In genomic region chr5:109404428-109404960, GRCh38 we compare ENCODE assay signal across 19 cellular contexts. TPM values are rescaled to one million over a fixed set of nuclear protein-coding genes. Genes with fewer than 3 reads are reported as not detected.
DNase-seq lines count a peak whose midpoint lies in the region; ATAC-seq and TF ChIP-seq lines count a peak whose summit lies in the region.
"Had no signal": no experiment of that assay in that cellular context is flagged by ENCODE, and none has a peak within 500 bp of the region (broad histone marks: within the 10 kb centered on the region; RNA-seq: fewer than 3 reads in every experiment).

No MANE protein-coding gene starts in this region.

- peaks cover 79% of the 10 kb centered on the region for H3K4me1 ChIP-seq in vagina

- TF ChIP-seq CTCF in glutamatergic neuron (IDR thresholded peaks at IDR 0.05; ENCODE audit: partially characterized antibody, unreplicated experiment) (no peak), vagina (IDR thresholded peaks at IDR 0.05) (no peak)

- peak overlapping the region; percentile 73 for H3K27ac Mint-ChIP-seq in activated naive CD8-positive, alpha-beta T cell
- H3K27ac Mint-ChIP-seq in activated naive CD8-positive, alpha-beta T cell treated with anti-CD3 and anti-CD28 coated beads, Interleukin-2, amount 50 U/mL, for 24 hours: no peak overlapping the region
- H3K27ac Mint-ChIP-seq in T-cell (peak overlapping the region in 1 of 2 donors; percentile 57), glutamatergic neuron (ENCODE audit: unreplicated experiment) (peak overlapping the region; percentile 75)

- POLR2A ChIA-PET in T-cell (lab: Charles Lee): interaction anchor here in 1 of 2 donors (0.7 kb wide), 1 partner anchor 782 kb away, joined by 3 read pairs; no protein-coding TSS in a partner anchor

- H3K9me3 ChIP-seq in vagina: no peaks in the 10 kb centered on the region

- H3K27ac ChIP-seq in vagina: no peak overlapping the region
- H3K27ac ChIP-seq: GM23248, HL-60 had no signal

- no peak for DNase-seq in activated naive CD8-positive, alpha-beta T cell treated with anti-CD3 and anti-CD28 coated beads, Interleukin-2, amount 50 U/mL, for 24 hours
- DNase-seq in T-cell (no peak), glutamatergic neuron (no peak), vagina (ENCODE audit: extremely low spot score in 2 of 2) (no peak), anterior cingulate cortex (lab: John Stamatoyannopoulos, UW) (no peak), HuH-7 (ENCODE audit: low spot score) (no peak)
- DNase-seq: 8988T, C1 segment of cervical spinal cord, DMS79, GM23248, KG1, NCI-H1092, NCI-H345, NCI-H748 treated with DMSO at 0.1 percent for 48 hours, PC-3 had no signal

- no peak for ATAC-seq in activated naive CD8-positive, alpha-beta T cell treated with anti-CD3 and anti-CD28 coated beads, Interleukin-2, amount 50 U/mL, for 24 hours
- ATAC-seq in T-cell (replicated peaks in 1 of 4) (no peak), HG03354 (IDR thresholded peaks at IDR 0.05; ENCODE audit: poor library complexity, severe bottlenecking, unreplicated experiment) (no peak)
- ATAC-seq: HCT116, PC-3 had no signal

- CTCF ChIA-PET in T-cell (lab: Charles Lee): interaction anchor here in 1 of 2 donors (0.6 kb wide), 1 partner anchor 645 kb away, joined by 3 read pairs; no protein-coding TSS in a partner anchor

- H3K9me3 Mint-ChIP-seq in activated naive CD8-positive, alpha-beta T cell (ENCODE audit: low read depth): no peaks in the 10 kb centered on the region
- no peaks in the 10 kb centered on the region for H3K9me3 Mint-ChIP-seq in activated naive CD8-positive, alpha-beta T cell treated with anti-CD3 and anti-CD28 coated beads, Interleukin-2, amount 50 U/mL, for 24 hours
- H3K9me3 Mint-ChIP-seq in T-cell (no peaks in the 10 kb centered on the region), glutamatergic neuron (ENCODE audit: unreplicated experiment) (peaks cover 11% of the 10 kb centered on the region)

- no peaks in the 10 kb centered on the region for H3K27me3 Mint-ChIP-seq in activated naive CD8-positive, alpha-beta T cell
- peaks cover 2% of the 10 kb centered on the region for H3K27me3 Mint-ChIP-seq in activated naive CD8-positive, alpha-beta T cell treated with anti-CD3 and anti-CD28 coated beads, Interleukin-2, amount 50 U/mL, for 24 hours
- H3K27me3 Mint-ChIP-seq in T-cell (no peaks in the 10 kb centered on the region), glutamatergic neuron (ENCODE audit: unreplicated experiment) (peaks cover 8% of the 10 kb centered on the region)

- H3K4me1 Mint-ChIP-seq in activated naive CD8-positive, alpha-beta T cell (ENCODE audit: low read depth): peaks cover 77% of the 10 kb centered on the region
- peaks cover 79% of the 10 kb centered on the region for H3K4me1 Mint-ChIP-seq in activated naive CD8-positive, alpha-beta T cell treated with anti-CD3 and anti-CD28 coated beads, Interleukin-2, amount 50 U/mL, for 24 hours
- H3K4me1 Mint-ChIP-seq in T-cell: peaks cover 76 to 84% (median 77%) of the 10 kb centered on the region in 3 donors
- peaks cover 31% of the 10 kb centered on the region for H3K4me1 Mint-ChIP-seq in glutamatergic neuron (ENCODE audit: low read depth, unreplicated experiment)

- intact Hi-C loops in vagina (cut with DNase I): no loop called here

- TF ChIP-seq POLR2A in vagina (IDR thresholded peaks at IDR 0.05): no peak

- H3K27me3 ChIP-seq in vagina: no peaks in the 10 kb centered on the region

- H3K36me3 ChIP-seq in vagina: peaks cover 0 to 7% of the 10 kb centered on the region in 2 donors

- no peak overlapping the region for H3K4me3 ChIP-seq in vagina
- H3K4me3 ChIP-seq: GM23248 had no signal

- H3K4me3 Mint-ChIP-seq in activated naive CD8-positive, alpha-beta T cell: peak overlapping the region; percentile 14
- H3K4me3 Mint-ChIP-seq in activated naive CD8-positive, alpha-beta T cell treated with anti-CD3 and anti-CD28 coated beads, Interleukin-2, amount 50 U/mL, for 24 hours: no peak overlapping the region
- H3K4me3 Mint-ChIP-seq in T-cell: peak overlapping the region in 2 of 3 donors; percentile 17 to 55
- peak overlapping the region; percentile 69 for H3K4me3 Mint-ChIP-seq in glutamatergic neuron (ENCODE audit: unreplicated experiment)

- peaks cover 6% of the 10 kb centered on the region for H3K36me3 Mint-ChIP-seq in activated naive CD8-positive, alpha-beta T cell
- peaks cover 21% of the 10 kb centered on the region for H3K36me3 Mint-ChIP-seq in activated naive CD8-positive, alpha-beta T cell treated with anti-CD3 and anti-CD28 coated beads, Interleukin-2, amount 50 U/mL, for 24 hours (ENCODE audit: low read depth)
- H3K36me3 Mint-ChIP-seq in T-cell (peaks cover 24% of the 10 kb centered on the region), glutamatergic neuron (ENCODE audit: unreplicated experiment) (peaks cover 3% of the 10 kb centered on the region)

RNA-seq across cellular contexts. Expression of gene PJA2, which starts 5.3 kb away (rescaled TPM):
- total RNA-seq in T-cell (10 to 100 TPM; 61.7 to 68.4 (median 63.6) TPM), glutamatergic neuron (ENCODE audit: unreplicated experiment) (156 TPM), vagina (76.1 TPM)
